Comparison of ENCODE assay signal across 16 cellular contexts in the genomic region with DNA sequence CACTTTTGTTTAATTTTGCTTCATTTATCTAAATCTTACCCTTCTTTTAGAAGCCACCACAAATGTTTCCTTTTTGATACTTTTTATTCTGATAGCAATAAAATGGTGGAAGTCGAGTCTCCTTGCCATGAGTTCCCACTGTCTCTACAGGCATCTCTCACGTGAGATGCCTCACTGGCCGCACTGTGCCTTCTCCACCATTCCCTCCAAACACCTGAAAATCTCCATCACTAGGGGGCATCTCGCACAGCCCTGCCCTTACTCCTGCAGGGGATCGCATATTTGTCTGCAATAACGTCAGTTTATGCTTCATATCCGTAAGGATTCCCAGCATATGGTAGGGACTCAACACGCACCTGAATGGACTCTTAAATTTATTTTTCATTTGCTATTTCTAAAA. TPM values are rescaled to one million over a fixed set of nuclear protein-coding genes. Genes with fewer than 3 reads are reported as not detected.
A peak's percentile ranks its signal among the peaks of the same experiment; 100 is the strongest.
DNase-seq lines count a peak whose midpoint lies in the region; ATAC-seq and TF ChIP-seq lines count a peak whose summit lies in the region.
"Had no signal": no experiment of that assay in that cellular context is flagged by ENCODE, and none has a peak within 500 bp of the region (broad histone marks: within the 10 kb centered on the region; RNA-seq: fewer than 3 reads in every experiment).

No MANE protein-coding gene starts in this region.

- POLR2A ChIA-PET in CD4-positive, alpha-beta T cell (lab: Charles Lee): no interaction called here
- POLR2A ChIA-PET in naive thymus-derived CD4-positive, alpha-beta T cell (lab: Charles Lee): no interaction called here

- intact Hi-C loops in CD4-positive, alpha-beta T cell (cut with DNase I, micrococcal nuclease): loop anchor here in 1 of 2 experiments (5.0 kb wide), 1 partner anchor 66 kb away; the partner anchor contains the start of gene ESYT2
- intact Hi-C loops in naive thymus-derived CD4-positive, alpha-beta T cell (cut with micrococcal nuclease): loop anchor here in 1 of 2 donors (1.0 to 2.0 kb wide), 4 partner anchors 16 to 216 kb away; partner anchors contain the start of genes DYNC2I1 and ESYT2

- peaks cover 92% of the 10 kb centered on the region for H3K36me3 Mint-ChIP-seq in CD4-positive, alpha-beta T cell (ENCODE audit: low read depth)
- H3K36me3 Mint-ChIP-seq in naive thymus-derived CD4-positive, alpha-beta T cell: peaks cover 18 to 61% (median 50%) of the 10 kb centered on the region in 5 donors
- peaks cover 60% of the 10 kb centered on the region for H3K36me3 Mint-ChIP-seq in type B pancreatic cell

- no peak overlapping the region for H3K4me3 ChIP-seq in brain microvascular endothelial cell (ENCODE audit: low read depth, low read length)
- H3K4me3 ChIP-seq in naive thymus-derived CD4-positive, alpha-beta T cell (ENCODE audit: low read length): no peak overlapping the region
- H3K4me3 ChIP-seq: psoas muscle had no signal

- no peaks in the 10 kb centered on the region for H3K4me1 ChIP-seq in naive thymus-derived CD4-positive, alpha-beta T cell (ENCODE audit: control insufficient read depth in 2 of 2, insufficient read depth in 2 of 2, low read length in 2 of 2)
- H3K4me1 ChIP-seq: psoas muscle had no signal

- TF ChIP-seq EP300 in Ishikawa (IDR thresholded peaks at IDR 0.05; ENCODE audit: borderline replicate concordance): no peak

- H3K27ac Mint-ChIP-seq in CD4-positive, alpha-beta T cell: peak overlapping the region; percentile 48
- peak overlapping the region in 8 of 9 donors; percentile 22 to 87 (median 53) for H3K27ac Mint-ChIP-seq in naive thymus-derived CD4-positive, alpha-beta T cell
- no peak overlapping the region for H3K27ac Mint-ChIP-seq in type B pancreatic cell

- H3K36me3 ChIP-seq in brain microvascular endothelial cell (replicated peaks): peaks cover 65% of the 10 kb centered on the region
- H3K36me3 ChIP-seq in naive thymus-derived CD4-positive, alpha-beta T cell (ENCODE audit: control insufficient read depth in 2 of 3, insufficient read depth in 3 of 3, low read length in 3 of 3): peaks cover 12 to 78% (median 16%) of the 10 kb centered on the region in 3 experiments

- H3K4me3 Mint-ChIP-seq in CD4-positive, alpha-beta T cell: no peak overlapping the region
- no peak overlapping the region for H3K4me3 Mint-ChIP-seq in naive thymus-derived CD4-positive, alpha-beta T cell
- H3K4me3 Mint-ChIP-seq in type B pancreatic cell: no peak overlapping the region
- H3K4me3 Mint-ChIP-seq: activated T-cell treated with anti-CD3 and anti-CD28 coated beads, Interleukin-2, amount 50 U/mL, for 72 hours; stimulated activated naive CD8-positive, alpha-beta T cell treated with anti-CD3 and anti-CD28 coated beads, Interleukin-15, Interleukin-2, amounts not matched to agents 100 ng/mL and 50 ng/mL, for 24 hours had no signal

- DNase-seq in CD4-positive, alpha-beta T cell: peak in 3 of 10 experiments; percentile 10 to 26 (median 17)
- DNase-seq in brain microvascular endothelial cell (no peak), type B pancreatic cell (ENCODE audit: extremely low spot score, unreplicated experiment) (no peak), NCI-H2081 treated with DMSO at 0.1 percent for 48 hours (lab: John Stamatoyannopoulos, UW) (no peak)
- peak in 5 of 9 donors; percentile 32 to 52 (median 45) for DNase-seq in naive thymus-derived CD4-positive, alpha-beta T cell
- DNase-seq: DMS153; erythroblast; midbrain; NCI-H1436; psoas muscle; SIG-M5; stimulated activated CD4-positive, alpha-beta T cell treated with anti-CD3 and anti-CD28 coated beads, Interleukin-4, amount 100 ng/mL, for 4 hours had no signal

- H3K4me1 Mint-ChIP-seq in CD4-positive, alpha-beta T cell (ENCODE audit: low read depth): peaks cover 9% of the 10 kb centered on the region
- peaks cover 0 to 28% (median 6%) of the 10 kb centered on the region in 7 donors for H3K4me1 Mint-ChIP-seq in naive thymus-derived CD4-positive, alpha-beta T cell
- H3K4me1 Mint-ChIP-seq in type B pancreatic cell (ENCODE audit: unreplicated experiment): no peaks in the 10 kb centered on the region

- peak; percentile 57 for TF ChIP-seq CTCF in CD4-positive, alpha-beta T cell (IDR thresholded peaks at IDR 0.05)
- TF ChIP-seq CTCF in brain microvascular endothelial cell (IDR thresholded peaks at IDR 0.05; ENCODE audit: low read depth, low read length, missing control alignments) (peak; percentile 45), type B pancreatic cell (conservative IDR thresholded peaks at IDR 0.05) (no peak)

- no peaks in the 10 kb centered on the region for H3K27me3 ChIP-seq in CD4-positive, alpha-beta T cell (ENCODE audit: control insufficient read depth, insufficient read depth, low read length)
- no peaks in the 10 kb centered on the region for H3K27me3 ChIP-seq in brain microvascular endothelial cell (replicated peaks)
- H3K27me3 ChIP-seq in naive thymus-derived CD4-positive, alpha-beta T cell (ENCODE audit: control insufficient read depth in 2 of 2, insufficient read depth in 2 of 2, low read length in 2 of 2): no peaks in the 10 kb centered on the region

- no peaks in the 10 kb centered on the region for H3K9me3 ChIP-seq in CD4-positive, alpha-beta T cell (ENCODE audit: control insufficient read depth, low read length)
- H3K9me3 ChIP-seq in naive thymus-derived CD4-positive, alpha-beta T cell (ENCODE audit: control insufficient read depth in 2 of 3, low read length in 3 of 3): no peaks in the 10 kb centered on the region
- H3K9me3 ChIP-seq: psoas muscle had no signal

- in situ Hi-C loops in brain microvascular endothelial cell (cut with HindIII; ENCODE audit: low pct_ligation_motif_present, low sequenced_read_pairs): no loop called here

- H3K9me3 Mint-ChIP-seq in CD4-positive, alpha-beta T cell: no peaks in the 10 kb centered on the region
- peaks cover 0 to 2% (median 0%) of the 10 kb centered on the region in 11 donors for H3K9me3 Mint-ChIP-seq in naive thymus-derived CD4-positive, alpha-beta T cell
- H3K9me3 Mint-ChIP-seq in type B pancreatic cell: no peaks in the 10 kb centered on the region
- H3K9me3 Mint-ChIP-seq: activated T-cell treated with anti-CD3 and anti-CD28 coated beads, Interleukin-2, amount 50 U/mL, for 72 hours; stimulated activated naive CD8-positive, alpha-beta T cell treated with anti-CD3 and anti-CD28 coated beads, Interleukin-15, Interleukin-2, amounts not matched to agents 100 ng/mL and 50 ng/mL, for 24 hours had no signal

- no peaks in the 10 kb centered on the region for H3K27me3 Mint-ChIP-seq in CD4-positive, alpha-beta T cell
- no peaks in the 10 kb centered on the region for H3K27me3 Mint-ChIP-seq in naive thymus-derived CD4-positive, alpha-beta T cell
- no peaks in the 10 kb centered on the region for H3K27me3 Mint-ChIP-seq in type B pancreatic cell
- H3K27me3 Mint-ChIP-seq: stimulated activated naive CD8-positive, alpha-beta T cell treated with anti-CD3 and anti-CD28 coated beads, Interleukin-15, Interleukin-2, amounts not matched to agents 100 ng/mL and 50 ng/mL, for 24 hours had no signal

- peak; percentile 63 for ATAC-seq in CD4-positive, alpha-beta T cell (ENCODE audit: poor library complexity)
- peak; percentile 57 for ATAC-seq in naive thymus-derived CD4-positive, alpha-beta T cell
- no peak for ATAC-seq in GM19023 (IDR thresholded peaks at IDR 0.05; ENCODE audit: unreplicated experiment)
- ATAC-seq: activated T-cell treated with anti-CD3 and anti-CD28 coated beads, Interleukin-2, amount 50 U/mL, for 72 hours; psoas muscle had no signal

- CTCF ChIA-PET in CD4-positive, alpha-beta T cell (lab: Charles Lee): no interaction called here
- CTCF ChIA-PET in naive thymus-derived CD4-positive, alpha-beta T cell (lab: Charles Lee): interaction anchor here (0.9 kb wide), 1 partner anchor 216 kb away, joined by 6 read pairs; no protein-coding TSS in a partner anchor

- H3K27ac ChIP-seq in CD4-positive, alpha-beta T cell (ENCODE audit: low read depth, low read length): no peak overlapping the region
- no peak overlapping the region for H3K27ac ChIP-seq in brain microvascular endothelial cell
- no peak overlapping the region for H3K27ac ChIP-seq in naive thymus-derived CD4-positive, alpha-beta T cell (ENCODE audit: low read depth, low read length)
- H3K27ac ChIP-seq: psoas muscle had no signal

- TF ChIP-seq RAD21 in Ishikawa (IDR thresholded peaks at IDR 0.05; ENCODE audit: low read depth): peak; percentile 31; the same call in 1 of the 2 replicates

TF ChIP-seq in Ishikawa, 13 proteins besides CTCF, POLR2A, EP300 and RAD21 (continues in another document):
- no peak for TF ChIP-seq TEAD4 (IDR thresholded peaks at IDR 0.05)
- TF ChIP-seq, protein P1, sequence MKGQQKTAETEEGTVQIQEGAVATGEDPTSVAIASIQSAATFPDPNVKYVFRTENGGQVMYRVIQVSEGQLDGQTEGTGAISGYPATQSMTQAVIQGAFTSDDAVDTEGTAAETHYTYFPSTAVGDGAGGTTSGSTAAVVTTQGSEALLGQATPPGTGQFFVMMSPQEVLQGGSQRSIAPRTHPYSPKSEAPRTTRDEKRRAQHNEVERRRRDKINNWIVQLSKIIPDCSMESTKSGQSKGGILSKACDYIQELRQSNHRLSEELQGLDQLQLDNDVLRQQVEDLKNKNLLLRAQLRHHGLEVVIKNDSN (IDR thresholded peaks at IDR 0.05): no peak
- TF ChIP-seq ZBTB7A (IDR thresholded peaks at IDR 0.05; ENCODE audit: low read depth): no peak
- no peak for TF ChIP-seq NFIC (IDR thresholded peaks at IDR 0.05)
- no peak for TF ChIP-seq FOXM1 (IDR thresholded peaks at IDR 0.05; ENCODE audit: borderline replicate concordance, low read depth)
- TF ChIP-seq, protein P2, sequence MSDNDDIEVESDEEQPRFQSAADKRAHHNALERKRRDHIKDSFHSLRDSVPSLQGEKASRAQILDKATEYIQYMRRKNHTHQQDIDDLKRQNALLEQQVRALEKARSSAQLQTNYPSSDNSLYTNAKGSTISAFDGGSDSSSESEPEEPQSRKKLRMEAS (IDR thresholded peaks at IDR 0.05): no peak
- TF ChIP-seq EGR1 (IDR thresholded peaks at IDR 0.05): no peak
- no peak for TF ChIP-seq CEBPB (IDR thresholded peaks at IDR 0.05)
- TF ChIP-seq CREB1 (IDR thresholded peaks at IDR 0.05; ENCODE audit: low read depth): no peak
- TF ChIP-seq TAF1 (IDR thresholded peaks at IDR 0.05; ENCODE audit: low read depth): no peak
- no peak for TF ChIP-seq YY1 (IDR thresholded peaks at IDR 0.05; ENCODE audit: low read depth)

RNA-seq across cellular contexts. Expression of gene NCAPG2, which starts 56.3 kb away (rescaled TPM):
- 10 to 100 TPM in 1 of 2 experiments, 1 to 10 TPM in 1; 9.9 to 11.8 TPM for total RNA-seq in CD4-positive, alpha-beta T cell
- total RNA-seq in naive thymus-derived CD4-positive, alpha-beta T cell: 10 to 100 TPM in 1 of 5 experiments, 1 to 10 TPM in 4; 6.0 to 88.7 (median 8.8) TPM
- 1 to 10 TPM; 1.3 to 2.4 TPM for polyA plus RNA-seq in naive thymus-derived CD4-positive, alpha-beta T cell
- 23.8 and 46.1 TPM in 2 replicates for total RNA-seq in type B pancreatic cell (ENCODE audit: low replicate concordance)

Comparison
In these comparisons a context has a peak if more than half of its experiments do, and no peak if none do; other contexts are left out.
1. DNase-seq: peak in naive thymus-derived CD4-positive, alpha-beta T cell (5 of 9); none in brain microvascular endothelial cell (single experiment), type B pancreatic cell (single experiment) and NCI-H2081 treated with DMSO at 0.1 percent for 48 hours (single experiment).